ENCODE assay signal across 1 cellular context in the genomic region with DNA sequence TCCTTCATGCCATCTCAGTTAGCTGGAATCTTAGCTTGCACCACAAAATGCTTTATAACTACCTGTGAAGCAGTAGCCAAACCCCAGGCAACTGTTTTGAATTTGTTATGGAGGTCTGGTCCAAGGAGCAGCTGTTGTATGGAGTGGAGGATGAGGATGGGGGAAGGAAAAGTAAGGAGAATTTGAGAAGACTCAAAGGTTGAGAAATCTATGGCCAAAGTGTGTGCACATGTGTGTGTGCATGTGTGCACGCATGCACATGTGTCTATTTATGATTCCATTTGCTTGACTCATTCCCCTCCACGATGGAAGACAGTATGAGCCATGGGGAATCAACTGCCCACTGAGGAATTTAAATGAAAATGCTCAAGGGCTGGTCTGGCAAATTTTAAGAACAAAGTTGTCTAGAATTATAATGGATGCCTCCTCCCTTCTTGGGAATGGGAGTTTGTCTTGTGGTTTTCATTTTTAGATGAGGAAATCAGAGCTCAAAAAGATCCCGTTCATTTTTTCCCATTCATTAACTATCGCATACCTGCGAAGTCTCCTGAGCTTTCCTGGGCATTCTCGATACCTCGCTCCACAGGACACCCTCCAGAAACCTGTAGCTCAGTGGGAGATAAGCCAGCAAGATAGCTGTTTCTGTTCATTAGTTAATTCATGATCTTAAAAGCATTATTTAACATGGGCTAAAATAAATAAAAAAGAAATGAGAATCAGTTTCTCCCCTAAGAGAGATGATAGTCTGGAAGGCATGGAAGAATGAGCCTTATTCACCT.
TF ChIP-seq lines count a peak whose summit lies in the region.

No MANE protein-coding gene starts in this region.

TF ChIP-seq in GM12878, 131 proteins besides CTCF, POLR2A, EP300 and RAD21:
- TF ChIP-seq MLLT1 (IDR thresholded peaks at IDR 0.05) (peak; percentile 38; the same call in 1 of the 2 replicates), TARDBP (IDR thresholded peaks at IDR 0.05; ENCODE audit: borderline replicate concordance) (no peak)
